Comparison of ENCODE assay signal across 1 cellular context in the genomic region with DNA sequence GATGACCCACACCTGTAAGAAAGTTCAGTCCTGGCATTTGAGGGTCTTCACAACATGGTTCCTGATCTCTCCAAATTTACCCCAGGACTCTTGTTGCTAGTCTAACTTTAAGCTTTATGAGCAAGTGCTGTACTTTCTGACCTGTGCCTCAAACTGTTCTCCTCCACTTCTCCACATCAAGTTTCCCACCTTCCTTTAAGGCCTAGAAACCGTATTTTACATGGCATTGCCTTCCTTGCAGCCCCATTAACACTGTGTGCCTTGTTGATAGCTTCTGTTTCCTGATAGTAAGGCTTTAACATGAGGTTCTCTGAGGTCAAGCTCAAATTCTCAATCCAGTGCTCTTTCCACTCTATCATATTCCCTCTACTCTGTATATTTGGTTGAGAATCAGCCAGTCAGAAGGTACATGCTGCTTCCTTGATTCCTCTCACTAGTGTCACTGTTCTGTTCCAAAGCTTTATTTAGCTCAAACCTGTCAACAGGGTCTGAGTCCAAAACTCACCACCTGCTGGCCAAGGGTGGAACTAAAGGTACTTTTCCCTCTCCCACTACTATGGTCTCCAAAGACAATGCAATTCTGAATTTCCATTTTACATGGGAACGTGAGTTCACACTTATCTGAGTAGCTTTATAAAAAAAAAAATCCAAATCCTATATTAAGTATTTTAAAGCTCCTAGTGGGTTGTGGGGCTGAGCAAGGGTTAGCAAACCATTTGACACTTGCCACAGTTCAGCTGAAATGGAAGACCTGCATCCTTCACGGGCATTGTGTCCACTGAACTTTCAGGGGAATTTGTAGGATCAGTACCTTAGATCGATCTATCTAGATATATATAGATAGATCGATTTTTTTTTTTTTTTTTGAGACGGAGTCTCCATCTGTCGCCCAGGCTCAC.
A peak's percentile ranks its signal among the peaks of the same experiment; 100 is the strongest.
TF ChIP-seq lines count a peak whose summit lies in the region.

No MANE protein-coding gene starts in this region.

TF ChIP-seq in HCT116, 20 proteins besides CTCF, POLR2A, EP300 and RAD21 (continued from another document):
- TF ChIP-seq ZFX (IDR thresholded peaks at IDR 0.05) (no peak), EZH2phosphoT487 (IDR thresholded peaks at IDR 0.05; ENCODE audit: borderline replicate concordance) (no peak), SP1 (IDR thresholded peaks at IDR 0.05; ENCODE audit: low read depth) (0 out of 2 replicates have a peak, but pooled peaks have one; percentile 8), ZNF274 (IDR thresholded peaks at IDR 0.05; ENCODE audit: low read depth, low read length) (no peak), YY1 (IDR thresholded peaks at IDR 0.05; ENCODE audit: extremely low read depth, insufficient replicate concordance, low read depth, low read length) (no peak), CEBPB (IDR thresholded peaks at IDR 0.05; ENCODE audit: low read depth) (no peak), JUND (IDR thresholded peaks at IDR 0.05) (0 out of 2 replicates have a peak, but pooled peaks have one; percentile 12), ATF3 (IDR thresholded peaks at IDR 0.05) (no peak)
- TF ChIP-seq, protein P1, sequence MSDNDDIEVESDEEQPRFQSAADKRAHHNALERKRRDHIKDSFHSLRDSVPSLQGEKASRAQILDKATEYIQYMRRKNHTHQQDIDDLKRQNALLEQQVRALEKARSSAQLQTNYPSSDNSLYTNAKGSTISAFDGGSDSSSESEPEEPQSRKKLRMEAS (IDR thresholded peaks at IDR 0.05): 0 out of 2 replicates have a peak, but pooled peaks have one; percentile 9
